ENCODE assay signal across 8 cellular contexts in genomic region chr15:93037341-93038063, GRCh38. TPM values are rescaled to one million over a fixed set of nuclear protein-coding genes. Genes with fewer than 3 reads are reported as not detected.
DNase-seq lines count a peak whose midpoint lies in the region; ATAC-seq, FAIRE-seq and TF ChIP-seq lines count a peak whose summit lies in the region.

No MANE protein-coding gene starts in this region.

- TF ChIP-seq CTCF in endodermal cell (conservative IDR thresholded peaks at IDR 0.05) (no peak), neural progenitor cell (IDR thresholded peaks at IDR 0.05) (peak; percentile 21)

- H3K9me3 Mint-ChIP-seq in endodermal cell (peaks cover 6% of the 10 kb centered on the region), neural progenitor cell (no peaks in the 10 kb centered on the region)

- FAIRE-seq in RCC 7860 (lab: Jason Lieb, UNC), result no peak

- no peak overlapping the region for H3K4me2 ChIP-seq in neural progenitor cell

- no peak overlapping the region for H3K4me3 Mint-ChIP-seq in endodermal cell
- H3K4me3 Mint-ChIP-seq in neural progenitor cell, result no peak overlapping the region

- H3K4me1 ChIP-seq in endodermal cell (ENCODE audit: control insufficient read depth, insufficient read depth, low read length), result no peaks in the 10 kb centered on the region
- peaks cover 4% of the 10 kb centered on the region for H3K4me1 ChIP-seq in neural progenitor cell

- H3K27ac ChIP-seq in endodermal cell (ENCODE audit: low read depth, low read length), result peak overlapping the region; percentile 88
- H3K27ac ChIP-seq in neural progenitor cell, result no peak overlapping the region

- no peaks in the 10 kb centered on the region for H3K79me2 ChIP-seq in neural progenitor cell (ENCODE audit: low read depth)

- H3K36me3 ChIP-seq in endodermal cell (ENCODE audit: control insufficient read depth, insufficient read depth, low read length) (no peaks in the 10 kb centered on the region), neural progenitor cell (no peaks in the 10 kb centered on the region)

- no peak overlapping the region for H2AFZ ChIP-seq in neural progenitor cell (replicated peaks)

- H3K27me3 Mint-ChIP-seq in endodermal cell (ENCODE audit: insufficient read depth) (peaks cover under 1% of the 10 kb centered on the region), neural progenitor cell (ENCODE audit: insufficient read depth, low read depth) (peaks cover 7% of the 10 kb centered on the region)

- H3K9ac ChIP-seq in endodermal cell (ENCODE audit: extremely low read depth, low read length, poor library complexity, severe bottlenecking) (no peak overlapping the region), neural progenitor cell (no peak overlapping the region)

- H3K27ac Mint-ChIP-seq in endodermal cell (no peak overlapping the region), neural progenitor cell (peak overlapping the region; percentile 76)

- peaks cover 10% of the 10 kb centered on the region for H3K36me3 Mint-ChIP-seq in endodermal cell (ENCODE audit: low read depth)
- peaks cover 10% of the 10 kb centered on the region for H3K36me3 Mint-ChIP-seq in neural progenitor cell

- H3K4me1 Mint-ChIP-seq in endodermal cell (peaks cover 3% of the 10 kb centered on the region), neural progenitor cell (peaks cover 32% of the 10 kb centered on the region)

- WGBS in endodermal cell (ENCODE audit: insufficient coverage in 1 of 2, insufficient read length in 1 of 2), 2 experiments, result 85 to 87% methylated on average over 12 to 17 of the region's 17 CpGs

- H3K9me3 ChIP-seq in endodermal cell (ENCODE audit: control insufficient read depth, low read length) (no peaks in the 10 kb centered on the region), neural progenitor cell (ENCODE audit: low read depth) (no peaks in the 10 kb centered on the region)

- H3F3A ChIP-seq in neural progenitor cell (ENCODE audit: low read depth), result peaks cover 34% of the 10 kb centered on the region

- peaks cover 16% of the 10 kb centered on the region for H4K20me1 ChIP-seq in neural progenitor cell (ENCODE audit: low read depth)

- H3K4me3 ChIP-seq in endodermal cell (ENCODE audit: low read length) (no peak overlapping the region), neural progenitor cell (no peak overlapping the region)

- DNase-seq in COLO829 (ENCODE audit: low spot score), result peak; percentile 51
- DNase-seq in NCI-H524 (lab: John Stamatoyannopoulos, UW), result peak; percentile 90 to 98
- peak; percentile 65 for DNase-seq in endodermal cell
- DNase-seq in neural progenitor cell (ENCODE audit: low spot score), result peak; percentile 46
- no peak for DNase-seq in NAMALWA (ENCODE audit: low spot score)
- DNase-seq in RCC 7860 (ENCODE audit: low spot score), result no peak

- ATAC-seq in GM21786 (IDR thresholded peaks at IDR 0.05; ENCODE audit: unreplicated experiment) (no peak), GM21381 (IDR thresholded peaks at IDR 0.05; ENCODE audit: unreplicated experiment) (no peak)

- H3K27me3 ChIP-seq in endodermal cell (ENCODE audit: control insufficient read depth, insufficient read depth, low read length, poor library complexity, severe bottlenecking) (no peaks in the 10 kb centered on the region), neural progenitor cell (no peaks in the 10 kb centered on the region)

RNA-seq across cellular contexts. Expression of gene RGMA, which starts 51.5 kb away (rescaled TPM):
- total RNA-seq in endodermal cell (10 to 100 TPM; 37.7 to 67.1 TPM), neural progenitor cell (ENCODE audit: low replicate concordance) (41.4 and 85.1 TPM in 2 replicates)
- polyA plus RNA-seq in endodermal cell (2013, experiment 1 of 2), result 64.3 TPM
- 48.1 TPM for polyA plus RNA-seq in endodermal cell (2013, experiment 2 of 2)

Comparison
In these comparisons a context has a peak if more than half of its experiments do, and no peak if none do; other contexts are left out.
1. DNase-seq: peak in COLO829 (single experiment), NCI-H524 (2 of 2), endodermal cell (single experiment) and neural progenitor cell (single experiment); none in NAMALWA (single experiment) and RCC 7860 (single experiment).